33 cellular contexts compared by ENCODE assay signal in genomic region chr18:21841570-21841969, GRCh38.
DNase-seq lines count a peak whose midpoint lies in the region; ATAC-seq and TF ChIP-seq lines count a peak whose summit lies in the region.
"Had no signal": no experiment of that assay in that cellular context is flagged by ENCODE, and none has a peak within 500 bp of the region (broad histone marks: within the 10 kb centered on the region; RNA-seq: fewer than 3 reads in every experiment).

No MANE protein-coding gene starts in this region.

- ATAC-seq in left ventricle myocardium superior (peak; percentile 59), right cardiac atrium (no peak), T-helper 17 cell (no peak)
- ATAC-seq: A549; CD8-positive, alpha-beta T cell had no signal

- H3K27me3 ChIP-seq in right cardiac atrium (ENCODE audit: control insufficient read depth, insufficient read depth) (no peaks in the 10 kb centered on the region), ascending aorta (no peaks in the 10 kb centered on the region)
- H3K27me3 ChIP-seq: BE2C; BLaER1; BLaER1 treated with 17β-estradiol and CSF1 and Interleukin-3, amounts not matched to agents 10 nM and 100 nM had no signal

- H3K4me3 Mint-ChIP-seq in T-helper 17 cell (no peak overlapping the region), nephron progenitor cell (no peak overlapping the region)
- H3K4me3 Mint-ChIP-seq: B cell; CD14-positive monocyte; CD4-positive, alpha-beta memory T cell; CD4-positive, alpha-beta T cell; CD4-positive, CD25-positive, alpha-beta regulatory T cell; CD8-positive, alpha-beta memory T cell; CD8-positive, alpha-beta T cell had no signal

- no peak for TF ChIP-seq CTCF in nephron progenitor cell (IDR thresholded peaks at IDR 0.05)
- TF ChIP-seq CTCF in ascending aorta (IDR thresholded peaks at IDR 0.05) = no peak

- H3K4me1 ChIP-seq in right cardiac atrium (ENCODE audit: control insufficient read depth, insufficient read depth, low read length) (no peaks in the 10 kb centered on the region), ascending aorta (no peaks in the 10 kb centered on the region)
- H3K4me1 ChIP-seq: A549; BE2C; BLaER1; BLaER1 treated with 17β-estradiol and CSF1 and Interleukin-3, amounts not matched to agents 10 nM and 100 nM; Caco-2 had no signal

- no peaks in the 10 kb centered on the region for H3K27me3 Mint-ChIP-seq in T-helper 17 cell
- H3K27me3 Mint-ChIP-seq in nephron progenitor cell (ENCODE audit: low read depth, poor library complexity) = peaks cover 4% of the 10 kb centered on the region
- H3K27me3 Mint-ChIP-seq: B cell; CD4-positive, alpha-beta memory T cell; CD4-positive, alpha-beta T cell; CD4-positive, CD25-positive, alpha-beta regulatory T cell; CD8-positive, alpha-beta memory T cell had no signal

- no peak overlapping the region for H3K27ac ChIP-seq in right cardiac atrium (ENCODE audit: low read length)
- H3K27ac ChIP-seq in ascending aorta = no peak overlapping the region
- H3K27ac ChIP-seq: 22Rv1; A549; BLaER1; BLaER1 treated with 17β-estradiol and CSF1 and Interleukin-3, amounts not matched to agents 10 nM and 100 nM; C4-2B had no signal

- H3K9me3 ChIP-seq in right cardiac atrium (ENCODE audit: control insufficient read depth, low read length) (no peaks in the 10 kb centered on the region), T-helper 17 cell (ENCODE audit: control insufficient read depth, low read length, poor library complexity, severe bottlenecking) (no peaks in the 10 kb centered on the region), ascending aorta (no peaks in the 10 kb centered on the region)
- H3K9me3 ChIP-seq: A549; BE2C; BLaER1; BLaER1 treated with 17β-estradiol and CSF1 and Interleukin-3, amounts not matched to agents 10 nM and 100 nM; Caco-2 had no signal

- intact Hi-C loops in left ventricle myocardium superior (cut with micrococcal nuclease) (no loop called here), right cardiac atrium (cut with DNase I) (no loop called here), ascending aorta (cut with DNase I) (no loop called here)

- H3K4me1 Mint-ChIP-seq in T-helper 17 cell (no peaks in the 10 kb centered on the region), nephron progenitor cell (no peaks in the 10 kb centered on the region)
- H3K4me1 Mint-ChIP-seq: B cell; CD14-positive monocyte; CD4-positive, alpha-beta memory T cell had no signal

- H3K9me3 Mint-ChIP-seq in nephron progenitor cell = no peaks in the 10 kb centered on the region
- H3K9me3 Mint-ChIP-seq: CD14-positive monocyte; CD4-positive, alpha-beta memory T cell; CD4-positive, alpha-beta T cell; CD4-positive, CD25-positive, alpha-beta regulatory T cell; CD8-positive, alpha-beta memory T cell; CD8-positive, alpha-beta T cell had no signal

- H3K36me3 Mint-ChIP-seq in T-helper 17 cell (ENCODE audit: low read depth) = peaks cover 2% of the 10 kb centered on the region
- peaks cover 66% of the 10 kb centered on the region for H3K36me3 Mint-ChIP-seq in nephron progenitor cell (ENCODE audit: low read depth)

- H3K4me3 ChIP-seq in right cardiac atrium (ENCODE audit: low read length) (no peak overlapping the region), ascending aorta (no peak overlapping the region)
- H3K4me3 ChIP-seq: A549; BLaER1; BLaER1 treated with 17β-estradiol and CSF1 and Interleukin-3, amounts not matched to agents 10 nM and 100 nM had no signal

- peak overlapping the region; percentile 49 for H3K27ac Mint-ChIP-seq in T-helper 17 cell
- peak overlapping the region; percentile 29 for H3K27ac Mint-ChIP-seq in nephron progenitor cell
- H3K27ac Mint-ChIP-seq: B cell; CD4-positive, alpha-beta memory T cell; CD4-positive, alpha-beta T cell; CD4-positive, CD25-positive, alpha-beta regulatory T cell; CD8-positive, alpha-beta memory T cell; CD8-positive, alpha-beta T cell had no signal

- no peak for DNase-seq in left ventricle myocardium superior
- DNase-seq in right cardiac atrium = no peak
- no peak for DNase-seq in T-helper 17 cell
- no peak for DNase-seq in nephron progenitor cell
- no peak for DNase-seq in ascending aorta (ENCODE audit: low spot score in 2 of 2)
- no peak for DNase-seq in NCI-H146 (lab: John Stamatoyannopoulos, UW)
- DNase-seq: 8988T; ACHN; AML-193; BE2C; C1 segment of cervical spinal cord; Caco-2; Calu3; CD4-positive, alpha-beta memory T cell; CD4-positive, alpha-beta T cell; CD4-positive, CD25-positive, alpha-beta regulatory T cell; CD8-positive, alpha-beta memory T cell; CD8-positive, alpha-beta T cell; COR-L47; DMS 273 treated with DMSO at 0.1 percent for 48 hours; DMS153; DMS53; DMS79; DMS79 treated with DMSO at 0.1 percent for 48 hours; DND-41; EL had no signal

- peaks cover 8 to 50% of the 10 kb centered on the region in 2 donors for H3K36me3 ChIP-seq in ascending aorta
- H3K36me3 ChIP-seq: BE2C had no signal

- 89% methylated on average over 1 of the region's 1 CpG for WGBS in right cardiac atrium
